In genomic region chr22:49849161-49850020, GRCh38 we compare ENCODE assay signal across 1 cellular context.
TF ChIP-seq lines count a peak whose summit lies in the region.

No MANE protein-coding gene starts in this region.

TF ChIP-seq in GM12878, 131 proteins besides CTCF, POLR2A, EP300 and RAD21 (continued from another document):
- TF ChIP-seq MAX (IDR thresholded peaks at IDR 0.05; ENCODE audit: low read depth, low read length) (no peak), SP1 (IDR thresholded peaks at IDR 0.05; ENCODE audit: low read depth, low read length) (no peak), RUNX3 (IDR thresholded peaks at IDR 0.05; ENCODE audit: low read length) (no peak)
